Comparison of ENCODE assay signal across 12 cellular contexts in genomic region chr1:166221316-166221715, GRCh38. TPM values are rescaled to one million over a fixed set of nuclear protein-coding genes. Genes with fewer than 3 reads are reported as not detected.
"Had no signal": no experiment of that assay in that cellular context is flagged by ENCODE, and none has a peak within 500 bp of the region (broad histone marks: within the 10 kb centered on the region; RNA-seq: fewer than 3 reads in every experiment).

No MANE protein-coding gene starts in this region.

- H3K4me3 ChIP-seq: colonic mucosa, gastroesophageal sphincter, heart right ventricle, lung, spleen, upper lobe of left lung had no signal

- DNase-seq: activated CD4-positive, CD25-positive, alpha-beta regulatory T cell treated with anti-CD3 and anti-CD28 coated beads, Interleukin-2, amount 50 U/mL, for 72 hours; activated naive CD8-positive, alpha-beta T cell treated with anti-CD3 and anti-CD28 coated beads, Interleukin-2, amount 10 ng/mL, durations not matched to agents 7 days and 5 days; central memory CD4-positive, alpha-beta T cell; colonic mucosa; heart right ventricle; spleen; upper lobe of left lung had no signal

- H3K4me1 ChIP-seq: colonic mucosa, gastroesophageal sphincter, heart right ventricle, spleen, upper lobe of left lung had no signal

- H3K27ac ChIP-seq: colonic mucosa, gastroesophageal sphincter, heart right ventricle, spleen, upper lobe of left lung had no signal

- H3K36me3 ChIP-seq: colonic mucosa, gastroesophageal sphincter, heart right ventricle, spleen, upper lobe of left lung had no signal

- H3K9me3 ChIP-seq: colonic mucosa had no signal

- ATAC-seq: gastroesophageal sphincter, heart right ventricle, sciatic nerve had no signal

- FAIRE-seq: endometrium, islet of Langerhans had no signal

- H3K27me3 ChIP-seq: colonic mucosa, gastroesophageal sphincter, heart right ventricle, spleen, upper lobe of left lung had no signal

RNA-seq across cellular contexts. Expression of gene FAM78B, which starts 54.5 kb away (rescaled TPM):
- total RNA-seq: activated naive CD8-positive, alpha-beta T cell treated with anti-CD3 and anti-CD28 coated beads, Interleukin-2, amount 10 ng/mL, durations not matched to agents 7 days and 5 days had no signal
